ENCODE assay signal across 1 cellular context in genomic region chr5:132459031-132459982, GRCh38.
TF ChIP-seq lines count a peak whose summit lies in the region.

No MANE protein-coding gene starts in this region.

TF ChIP-seq in K562, 482 proteins besides CTCF, POLR2A, EP300 and RAD21 (continued from another document and continues in another):
- TF ChIP-seq CREB3L1 (IDR thresholded peaks at IDR 0.05; ENCODE audit: borderline replicate concordance, low read depth) (peak; percentile 95), JUN (IDR thresholded peaks at IDR 0.05; ENCODE audit: borderline replicate concordance, low read depth, low read length) (peak; percentile 89; the same call in 1 of the 2 replicates), JUN (CRISPR knock-in tag; IDR thresholded peaks at IDR 0.05; ENCODE audit: borderline replicate concordance) (peak; percentile 44; the same call in 1 of the 2 replicates), IRF9 (tag; IDR thresholded peaks at IDR 0.05) (peak; percentile 93), CREBBP (IDR thresholded peaks at IDR 0.05; ENCODE audit: low read depth, low read length) (no peak), CBX3 (IDR thresholded peaks at IDR 0.05; ENCODE audit: borderline replicate concordance in 1 of 2, low read length in 2 of 2) (no peak), ATF2 (CRISPR knock-in tag; IDR thresholded peaks at IDR 0.05) (no peak), TAF9B (IDR thresholded peaks at IDR 0.05; ENCODE audit: partially characterized antibody) (no peak), NFRKB (IDR thresholded peaks at IDR 0.05; ENCODE audit: low read depth) (peak; percentile 79), CREB5 (CRISPR knock-in tag; IDR thresholded peaks at IDR 0.05) (no peak), TCF3 (CRISPR knock-in tag; IDR thresholded peaks at IDR 0.05) (peak; percentile 44; the same call in 1 of the 2 replicates), BHLHE40 (IDR thresholded peaks at IDR 0.05; ENCODE audit: low read length) (0 out of 2 replicates have a peak, but pooled peaks have one; percentile 15), TFE3 (CRISPR knock-in tag; IDR thresholded peaks at IDR 0.05) (no peak; the same call in 1 of the 2 replicates), SLC30A9 (CRISPR knock-in tag; IDR thresholded peaks at IDR 0.05) (no peak), IRF2 (CRISPR knock-in tag; IDR thresholded peaks at IDR 0.05) (no peak), ZNF57 (CRISPR knock-in tag; IDR thresholded peaks at IDR 0.05) (no peak), U2AF1 (optimal IDR thresholded peaks at IDR 0.05; ENCODE audit: low read depth, low read length) (no peak), SAFB2 (IDR thresholded peaks at IDR 0.05; ENCODE audit: borderline replicate concordance, low read depth, low read length, severe bottlenecking) (no peak), GTF2A2 (tag; IDR thresholded peaks at IDR 0.05) (peak; percentile 55), PCBP2 (IDR thresholded peaks at IDR 0.05; ENCODE audit: low read depth, low read length, poor library complexity, severe bottlenecking) (no peak), RBM39 (optimal IDR thresholded peaks at IDR 0.05; ENCODE audit: low read depth, low read length) (no peak), ARNT (IDR thresholded peaks at IDR 0.05) (peak in 1 of 2 experiments; percentile 63; a peak in 1 of 4 replicates), TRIM28 (IDR thresholded peaks at IDR 0.05) (no peak), ZBTB9 (CRISPR knock-in tag; IDR thresholded peaks at IDR 0.05) (peak; percentile 88), SRSF7 (optimal IDR thresholded peaks at IDR 0.05; ENCODE audit: low read depth, low read length) (no peak), FOXP1 (CRISPR knock-in tag; IDR thresholded peaks at IDR 0.05) (no peak), ZNF512 (tag; IDR thresholded peaks at IDR 0.05) (no peak), HIVEP1 (CRISPR knock-in tag; IDR thresholded peaks at IDR 0.05) (no peak), BDP1 (IDR thresholded peaks at IDR 0.05; ENCODE audit: insufficient read depth, insufficient read length) (no peak), TEAD2 (tag; IDR thresholded peaks at IDR 0.05) (peak; percentile 1; the same call in 1 of the 2 replicates), ZNF253 (CRISPR knock-in tag; conservative IDR thresholded peaks at IDR 0.05) (no peak), MAFK (IDR thresholded peaks at IDR 0.05; ENCODE audit: low read length) (no peak), MED1 (CRISPR knock-in tag; IDR thresholded peaks at IDR 0.05; ENCODE audit: borderline replicate concordance) (no peak), SAFB (IDR thresholded peaks at IDR 0.05; ENCODE audit: borderline replicate concordance, low read depth, low read length) (no peak), PHTF2 (CRISPR knock-in tag; IDR thresholded peaks at IDR 0.05) (no peak), EP400 (IDR thresholded peaks at IDR 0.05) (peak; percentile 98), ZBTB12 (CRISPR knock-in tag; IDR thresholded peaks at IDR 0.05) (peak; percentile 58), ZNF3 (CRISPR knock-in tag; IDR thresholded peaks at IDR 0.05) (no peak), NCOA2 (IDR thresholded peaks at IDR 0.05; ENCODE audit: partially characterized antibody in 2 of 2) (no peak), KLF6 (CRISPR knock-in tag; IDR thresholded peaks at IDR 0.05; ENCODE audit: borderline replicate concordance) (peak; percentile 90; the same call in 1 of the 2 replicates), CCAR2 (IDR thresholded peaks at IDR 0.05; ENCODE audit: low read depth, low read length) (no peak), FOXO4 (CRISPR knock-in tag; IDR thresholded peaks at IDR 0.05) (no peak), MCM7 (IDR thresholded peaks at IDR 0.05) (no peak), HDAC2 (IDR thresholded peaks at IDR 0.05) (peak; percentile 81), GTF2E2 (tag; IDR thresholded peaks at IDR 0.05) (no peak; the same call in 1 of the 2 replicates), GTF2F1 (IDR thresholded peaks at IDR 0.05; ENCODE audit: low read depth, low read length) (no peak), HMGN3 (IDR thresholded peaks at IDR 0.05; ENCODE audit: borderline replicate concordance, extremely low read depth, insufficient read length, low read depth, low read length) (no peak), HDAC1 (IDR thresholded peaks at IDR 0.05) (no peak), CHCHD3 (CRISPR knock-in tag; IDR thresholded peaks at IDR 0.05) (no peak), MECOM (CRISPR knock-in tag; IDR thresholded peaks at IDR 0.05) (peak; percentile 93), HMG20B (CRISPR knock-in tag; IDR thresholded peaks at IDR 0.05) (no peak), NFIX (CRISPR knock-in tag; IDR thresholded peaks at IDR 0.05; ENCODE audit: low read depth) (no peak), CEBPZ (IDR thresholded peaks at IDR 0.05; ENCODE audit: borderline replicate concordance, low read depth, low read length) (no peak)
